Comparison of ENCODE assay signal across 3 cellular contexts in the genomic region with DNA sequence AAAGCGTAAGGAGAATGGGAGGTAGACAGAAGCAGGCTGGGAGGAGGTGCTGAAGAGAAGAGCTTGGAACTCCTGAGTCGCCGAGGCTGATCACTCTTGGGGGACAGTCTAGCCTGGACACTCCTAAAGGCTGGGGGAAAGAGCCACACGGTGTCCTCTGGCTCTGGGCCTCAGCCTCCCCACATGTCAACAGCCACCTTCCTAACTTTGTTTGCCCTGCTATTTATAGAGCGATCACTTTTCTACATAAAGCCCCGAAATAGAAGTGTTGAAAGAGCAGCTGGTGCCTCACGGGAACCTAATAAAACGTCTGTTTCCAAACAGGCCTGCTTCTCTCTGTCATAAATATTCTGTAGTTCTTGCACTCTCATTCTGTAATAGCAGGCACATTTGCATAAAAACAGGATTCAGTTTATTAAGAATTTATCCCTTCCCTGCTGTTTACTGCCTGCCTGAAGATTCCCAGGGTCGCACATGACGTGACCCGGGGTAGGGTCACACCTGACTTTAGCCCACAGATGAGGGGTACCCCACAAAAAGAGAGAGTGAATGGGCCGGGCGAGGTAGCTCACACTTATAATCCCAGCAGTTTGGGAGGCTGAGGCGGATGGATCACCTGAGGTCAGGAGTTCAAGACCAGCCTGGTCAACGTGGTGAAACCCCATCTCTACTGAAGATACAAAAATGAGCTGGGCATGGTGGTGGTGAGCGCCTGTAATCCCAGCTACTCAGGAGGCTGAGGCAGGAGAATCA.
TF ChIP-seq lines count a peak whose summit lies in the region.

No MANE protein-coding gene starts in this region.

TF ChIP-seq in A549, 52 proteins besides CTCF, POLR2A, EP300 and RAD21 (continued from another document):
- TF ChIP-seq ESRRA (IDR thresholded peaks at IDR 0.05; ENCODE audit: borderline replicate concordance, low read length) (no peak), MYC (IDR thresholded peaks at IDR 0.05; ENCODE audit: borderline replicate concordance, low read length) (no peak), RNF2 (IDR thresholded peaks at IDR 0.05; ENCODE audit: borderline replicate concordance, low read depth) (no peak), SREBF2 (IDR thresholded peaks at IDR 0.05) (no peak)

TF ChIP-seq in K562, 482 proteins besides CTCF, POLR2A, EP300 and RAD21 (continued from another document):
- TF ChIP-seq, protein P1, sequence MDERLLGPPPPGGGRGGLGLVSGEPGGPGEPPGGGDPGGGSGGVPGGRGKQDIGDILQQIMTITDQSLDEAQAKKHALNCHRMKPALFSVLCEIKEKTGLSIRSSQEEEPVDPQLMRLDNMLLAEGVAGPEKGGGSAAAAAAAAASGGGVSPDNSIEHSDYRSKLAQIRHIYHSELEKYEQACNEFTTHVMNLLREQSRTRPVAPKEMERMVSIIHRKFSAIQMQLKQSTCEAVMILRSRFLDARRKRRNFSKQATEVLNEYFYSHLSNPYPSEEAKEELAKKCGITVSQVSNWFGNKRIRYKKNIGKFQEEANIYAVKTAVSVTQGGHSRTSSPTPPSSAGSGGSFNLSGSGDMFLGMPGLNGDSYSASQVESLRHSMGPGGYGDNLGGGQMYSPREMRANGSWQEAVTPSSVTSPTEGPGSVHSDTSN (CRISPR knock-in tag; IDR thresholded peaks at IDR 0.05; ENCODE audit: low read depth) = no peak
- TF ChIP-seq, protein P1 (tag; conservative IDR thresholded peaks at IDR 0.05; ENCODE audit: low read depth) = peak; percentile 42; the same call in 1 of the 2 replicates
- TF ChIP-seq ZNF717 (CRISPR knock-in tag; IDR thresholded peaks at IDR 0.05) (no peak), NFIX (CRISPR knock-in tag; IDR thresholded peaks at IDR 0.05; ENCODE audit: low read depth) (no peak), PURB (CRISPR knock-in tag; IDR thresholded peaks at IDR 0.05; ENCODE audit: low read depth) (no peak), SNIP1 (IDR thresholded peaks at IDR 0.05; ENCODE audit: low read depth) (no peak), DNMT1 (IDR thresholded peaks at IDR 0.05) (no peak), MEF2D (tag; conservative IDR thresholded peaks at IDR 0.05; ENCODE audit: low read depth) (peak; percentile 93), PCBP1 (IDR thresholded peaks at IDR 0.05; ENCODE audit: low read depth, low read length, poor library complexity, severe bottlenecking) (no peak), ZNF280A (IDR thresholded peaks at IDR 0.05; ENCODE audit: low read depth, partially characterized antibody) (no peak), E4F1 (CRISPR knock-in tag; IDR thresholded peaks at IDR 0.05; ENCODE audit: borderline replicate concordance) (no peak), SMAD4 (CRISPR knock-in tag; conservative IDR thresholded peaks at IDR 0.05) (no peak), MEIS2 (IDR thresholded peaks at IDR 0.05; ENCODE audit: partially characterized antibody) (peak; percentile 42), ZNF699 (CRISPR knock-in tag; IDR thresholded peaks at IDR 0.05; ENCODE audit: insufficient replicate concordance) (no peak), CCAR2 (IDR thresholded peaks at IDR 0.05; ENCODE audit: low read depth, low read length) (no peak), SREBF2 (CRISPR knock-in tag; IDR thresholded peaks at IDR 0.05) (no peak), SMARCA4 (IDR thresholded peaks at IDR 0.05) (no peak), EHMT2 (IDR thresholded peaks at IDR 0.05) (no peak)
- TF ChIP-seq, protein P2, sequence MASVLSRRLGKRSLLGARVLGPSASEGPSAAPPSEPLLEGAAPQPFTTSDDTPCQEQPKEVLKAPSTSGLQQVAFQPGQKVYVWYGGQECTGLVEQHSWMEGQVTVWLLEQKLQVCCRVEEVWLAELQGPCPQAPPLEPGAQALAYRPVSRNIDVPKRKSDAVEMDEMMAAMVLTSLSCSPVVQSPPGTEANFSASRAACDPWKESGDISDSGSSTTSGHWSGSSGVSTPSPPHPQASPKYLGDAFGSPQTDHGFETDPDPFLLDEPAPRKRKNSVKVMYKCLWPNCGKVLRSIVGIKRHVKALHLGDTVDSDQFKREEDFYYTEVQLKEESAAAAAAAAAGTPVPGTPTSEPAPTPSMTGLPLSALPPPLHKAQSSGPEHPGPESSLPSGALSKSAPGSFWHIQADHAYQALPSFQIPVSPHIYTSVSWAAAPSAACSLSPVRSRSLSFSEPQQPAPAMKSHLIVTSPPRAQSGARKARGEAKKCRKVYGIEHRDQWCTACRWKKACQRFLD (CRISPR knock-in tag; IDR thresholded peaks at IDR 0.05) = 0 out of 2 replicates have a peak, but pooled peaks have one; percentile 28
- TF ChIP-seq, protein P3, sequence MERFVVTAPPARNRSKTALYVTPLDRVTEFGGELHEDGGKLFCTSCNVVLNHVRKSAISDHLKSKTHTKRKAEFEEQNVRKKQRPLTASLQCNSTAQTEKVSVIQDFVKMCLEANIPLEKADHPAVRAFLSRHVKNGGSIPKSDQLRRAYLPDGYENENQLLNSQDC (CRISPR knock-in tag; IDR thresholded peaks at IDR 0.05) = no peak

TF ChIP-seq in HEK293T, 16 proteins besides CTCF, POLR2A, EP300 and RAD21 (continued from another document):
- no peak for TF ChIP-seq FOXA1 (IDR thresholded peaks at IDR 0.05)
- no peak for TF ChIP-seq BHLHE40 (IDR thresholded peaks at IDR 0.05; ENCODE audit: borderline replicate concordance)
- TF ChIP-seq SUZ12 (IDR thresholded peaks at IDR 0.05) = no peak
- TF ChIP-seq LEF1 (IDR thresholded peaks at IDR 0.05; ENCODE audit: borderline replicate concordance) = no peak
- no peak for TF ChIP-seq FOXM1 (IDR thresholded peaks at IDR 0.05; ENCODE audit: borderline replicate concordance)
- TF ChIP-seq HDGF (IDR thresholded peaks at IDR 0.05; ENCODE audit: borderline replicate concordance) = no peak
- no peak for TF ChIP-seq PKNOX1 (IDR thresholded peaks at IDR 0.05)
- no peak for TF ChIP-seq L3MBTL2 (conservative IDR thresholded peaks at IDR 0.05)
- TF ChIP-seq CTBP1 (IDR thresholded peaks at IDR 0.05; ENCODE audit: borderline replicate concordance) = no peak
- no peak for TF ChIP-seq FOXK2 (IDR thresholded peaks at IDR 0.05)
